In the genomic region with DNA sequence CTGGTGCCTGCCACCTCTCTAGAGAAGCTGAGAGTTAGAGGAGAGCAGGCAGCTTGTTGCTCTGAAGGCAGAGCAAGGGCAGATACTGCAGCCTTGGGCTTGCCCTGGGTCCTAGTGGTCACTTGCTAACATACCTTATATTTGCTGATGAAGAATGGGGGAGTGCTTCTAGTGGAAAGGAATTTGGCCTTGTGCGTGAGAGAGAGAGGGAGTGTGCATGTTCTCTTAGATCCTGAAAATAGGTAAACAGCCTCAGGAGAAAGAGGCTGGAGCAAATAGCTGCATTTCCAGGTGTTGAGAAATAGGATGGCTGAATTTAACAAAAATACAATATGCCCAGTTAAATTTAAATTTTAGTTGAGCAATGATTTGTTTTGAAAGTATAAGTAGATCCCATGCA, we compare ENCODE assay signal across 1 cellular context.
TF ChIP-seq lines count a peak whose summit lies in the region.

No MANE protein-coding gene starts in this region.

TF ChIP-seq in WTC11, 78 proteins besides CTCF, POLR2A, EP300 and RAD21 (continued from another document):
- TF ChIP-seq OVOL2 (CRISPR knock-in tag; IDR thresholded peaks at IDR 0.05; ENCODE audit: borderline replicate concordance) (no peak), MXD4 (CRISPR knock-in tag; IDR thresholded peaks at IDR 0.05; ENCODE audit: borderline replicate concordance) (no peak), NR1H2 (CRISPR knock-in tag; IDR thresholded peaks at IDR 0.05) (no peak), ZNF671 (CRISPR knock-in tag; IDR thresholded peaks at IDR 0.05) (no peak)
- TF ChIP-seq, protein P1, sequence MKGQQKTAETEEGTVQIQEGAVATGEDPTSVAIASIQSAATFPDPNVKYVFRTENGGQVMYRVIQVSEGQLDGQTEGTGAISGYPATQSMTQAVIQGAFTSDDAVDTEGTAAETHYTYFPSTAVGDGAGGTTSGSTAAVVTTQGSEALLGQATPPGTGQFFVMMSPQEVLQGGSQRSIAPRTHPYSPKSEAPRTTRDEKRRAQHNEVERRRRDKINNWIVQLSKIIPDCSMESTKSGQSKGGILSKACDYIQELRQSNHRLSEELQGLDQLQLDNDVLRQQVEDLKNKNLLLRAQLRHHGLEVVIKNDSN (CRISPR knock-in tag; IDR thresholded peaks at IDR 0.05): no peak
